6 cellular contexts compared by ENCODE assay signal in the genomic region with DNA sequence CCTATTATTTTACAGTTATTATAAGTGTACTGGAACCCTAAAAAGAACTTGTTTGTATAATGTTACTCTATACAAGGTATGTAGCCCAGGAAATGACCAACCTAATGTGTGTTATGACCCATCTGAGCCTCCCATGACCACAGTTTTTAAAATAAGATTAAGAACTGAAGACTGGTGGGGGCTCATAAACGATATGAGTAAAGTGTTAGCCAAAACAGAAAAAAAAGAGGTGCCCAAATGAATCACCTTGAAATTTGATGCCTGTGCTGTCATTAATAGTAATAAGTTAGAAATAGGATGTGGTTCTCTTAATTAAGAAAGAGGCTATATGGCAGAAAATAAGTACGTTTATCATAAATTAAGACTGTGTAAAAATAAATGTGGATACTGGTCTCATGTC. TPM values are rescaled to one million over a fixed set of nuclear protein-coding genes. Genes with fewer than 3 reads are reported as not detected.
"Had no signal": no experiment of that assay in that cellular context is flagged by ENCODE, and none has a peak within 500 bp of the region (broad histone marks: within the 10 kb centered on the region; RNA-seq: fewer than 3 reads in every experiment).

No MANE protein-coding gene starts in this region.

RNA-seq across cellular contexts. Expression of gene SAMD3, which starts 42.8 kb away (rescaled TPM):
- total RNA-seq: kidney epithelial cell, left ventricle myocardium inferior, lower leg skin, lung microvascular endothelial cell, mammary epithelial cell, myocyte had no signal
